In genomic region chr19:51702103-51702753, GRCh38 we compare ENCODE assay signal across 9 cellular contexts. TPM values are rescaled to one million over a fixed set of nuclear protein-coding genes. Genes with fewer than 3 reads are reported as not detected.
DNase-seq lines count a peak whose midpoint lies in the region; ATAC-seq and TF ChIP-seq lines count a peak whose summit lies in the region.
"Had no signal": no experiment of that assay in that cellular context is flagged by ENCODE, and none has a peak within 500 bp of the region (broad histone marks: within the 10 kb centered on the region; RNA-seq: fewer than 3 reads in every experiment).

No MANE protein-coding gene starts in this region.

- peaks cover 29% of the 10 kb centered on the region for H3K4me1 Mint-ChIP-seq in activated CD4-positive, alpha-beta memory T cell treated with anti-CD3 and anti-CD28 coated beads, Interleukin-2, amount 10 ng/mL, durations not matched to agents 7 days and 5 days

- H3K36me3 Mint-ChIP-seq in activated CD4-positive, alpha-beta memory T cell treated with anti-CD3 and anti-CD28 coated beads, Interleukin-2, amount 10 ng/mL, durations not matched to agents 7 days and 5 days (ENCODE audit: low read depth) = peaks cover 30% of the 10 kb centered on the region

- no peak overlapping the region for H3K4me3 ChIP-seq in mucosa of descending colon

- peak overlapping the region; percentile 85 for H3K4me3 Mint-ChIP-seq in activated CD4-positive, alpha-beta memory T cell treated with anti-CD3 and anti-CD28 coated beads, Interleukin-2, amount 10 ng/mL, durations not matched to agents 7 days and 5 days

- POLR2A ChIA-PET in activated CD4-positive, alpha-beta memory T cell treated with anti-CD3 and anti-CD28 coated beads, Interleukin-2, amount 10 ng/mL, durations not matched to agents 7 days and 5 days (lab: Charles Lee) = interaction anchor here (2.5 kb wide), 1 partner anchor 308 kb away, joined by 8 read pairs; no protein-coding TSS in a partner anchor

- intact Hi-C loops in mucosa of descending colon (cut with DNase I, micrococcal nuclease) = no loop called here

- peak; percentile 91 for DNase-seq in HT-29 (ENCODE audit: low spot score)
- DNase-seq in activated CD4-positive, alpha-beta memory T cell treated with anti-CD3 and anti-CD28 coated beads, Interleukin-2, amount 10 ng/mL, durations not matched to agents 7 days and 5 days = no peak
- DNase-seq in erythroblast (lab: John Stamatoyannopoulos, UW) = peak; percentile 70 to 84
- DNase-seq in mucosa of descending colon = peak; percentile 62 to 81 (median 78)
- peak; percentile 22 for DNase-seq in superior temporal gyrus (ENCODE audit: extremely low spot score)
- DNase-seq in NCI-H345 (lab: John Stamatoyannopoulos, UW) = no peak

- CTCF ChIA-PET in activated CD4-positive, alpha-beta memory T cell treated with anti-CD3 and anti-CD28 coated beads, Interleukin-2, amount 10 ng/mL, durations not matched to agents 7 days and 5 days (lab: Charles Lee) = no interaction called here

- peaks cover 7% of the 10 kb centered on the region for H3K27me3 Mint-ChIP-seq in activated CD4-positive, alpha-beta memory T cell treated with anti-CD3 and anti-CD28 coated beads, Interleukin-2, amount 10 ng/mL, durations not matched to agents 7 days and 5 days

- H3K27ac Mint-ChIP-seq in activated CD4-positive, alpha-beta memory T cell treated with anti-CD3 and anti-CD28 coated beads, Interleukin-2, amount 10 ng/mL, durations not matched to agents 7 days and 5 days = no peak overlapping the region

- H3K9me3 Mint-ChIP-seq in activated CD4-positive, alpha-beta memory T cell treated with anti-CD3 and anti-CD28 coated beads, Interleukin-2, amount 10 ng/mL, durations not matched to agents 7 days and 5 days = peaks cover 13% of the 10 kb centered on the region

- no peak for TF ChIP-seq POLR2A in erythroblast (IDR thresholded peaks at IDR 0.05; ENCODE audit: low read length)

- H3K9me3 ChIP-seq in mucosa of descending colon = no peaks in the 10 kb centered on the region

- H3K4me1 ChIP-seq in mucosa of descending colon (ENCODE audit: low read depth) = peaks cover 17% of the 10 kb centered on the region

- TF ChIP-seq CTCF in mucosa of descending colon (IDR thresholded peaks at IDR 0.05) = no peak

- ATAC-seq in mucosa of descending colon (peak; percentile 40), GM18909 (IDR thresholded peaks at IDR 0.05; ENCODE audit: poor library complexity, unreplicated experiment) (no peak), GM18868 (IDR thresholded peaks at IDR 0.05; ENCODE audit: unreplicated experiment) (no peak)

- H3K36me3 ChIP-seq in mucosa of descending colon (ENCODE audit: low read depth) = no peaks in the 10 kb centered on the region

RNA-seq across cellular contexts. Expression of gene SPACA6, which starts 9.1 kb away (rescaled TPM):
- 13.6 and 17.8 TPM in 2 replicates for total RNA-seq in HT-29 (2014; rRNA removed; shearing (Covaris generic))
- 1 to 10 TPM; 5.2 to 6.6 TPM for total RNA-seq in activated CD4-positive, alpha-beta memory T cell treated with anti-CD3 and anti-CD28 coated beads, Interleukin-2, amount 10 ng/mL, durations not matched to agents 7 days and 5 days
- total RNA-seq in mucosa of descending colon = 10 to 100 TPM in 1 of 3 donors, 1 to 10 TPM in 2; 2.9 to 35.5 (median 4.1) TPM

RNA-seq across cellular contexts. Expression of gene HAS1, which starts 21.6 kb away (rescaled TPM):
- total RNA-seq in HT-29 (2014; rRNA removed; shearing (Covaris generic)) = 0.05 TPM in 1 of 2 replicates, not detected in the other
- total RNA-seq in activated CD4-positive, alpha-beta memory T cell treated with anti-CD3 and anti-CD28 coated beads, Interleukin-2, amount 10 ng/mL, durations not matched to agents 7 days and 5 days = not detected
- total RNA-seq in mucosa of descending colon = under 1 TPM in 2 of 3 donors, not detected in 1; 0.14 to 0.51 TPM
- total RNA-seq: HT1080 had no signal

RNA-seq across cellular contexts. Expression of gene FPR1, which starts 49.5 kb away (rescaled TPM):
- total RNA-seq in HT-29 (2014; rRNA removed; shearing (Covaris generic)) = not detected in 2 replicates
- not detected for total RNA-seq in activated CD4-positive, alpha-beta memory T cell treated with anti-CD3 and anti-CD28 coated beads, Interleukin-2, amount 10 ng/mL, durations not matched to agents 7 days and 5 days
- 10 to 100 TPM in 1 of 3 donors, 1 to 10 TPM in 1, not detected in 1; 3.6 to 14.5 TPM for total RNA-seq in mucosa of descending colon

RNA-seq across cellular contexts. Expression of gene SIGLEC14, which starts 55.6 kb away (rescaled TPM):
- not detected in 2 replicates for total RNA-seq in HT-29 (2014; rRNA removed; shearing (Covaris generic))
- not detected for total RNA-seq in activated CD4-positive, alpha-beta memory T cell treated with anti-CD3 and anti-CD28 coated beads, Interleukin-2, amount 10 ng/mL, durations not matched to agents 7 days and 5 days
- 1 to 10 TPM in 2 of 3 donors, not detected in 1; 3.5 to 7.9 TPM for total RNA-seq in mucosa of descending colon

RNA-seq across cellular contexts. Expression of gene FPR2, which starts 58.8 kb away (rescaled TPM):
- total RNA-seq in HT-29 (2014; rRNA removed; shearing (Covaris generic)) = not detected in 2 replicates
- total RNA-seq in activated CD4-positive, alpha-beta memory T cell treated with anti-CD3 and anti-CD28 coated beads, Interleukin-2, amount 10 ng/mL, durations not matched to agents 7 days and 5 days = not detected
- total RNA-seq in mucosa of descending colon = 1 to 10 TPM in 1 of 3 donors, under 1 TPM in 1, not detected in 1; 0.41 to 2.7 TPM

Comparison
In these comparisons a context has a peak if more than half of its experiments do, and no peak if none do; other contexts are left out.
1. DNase-seq: peak in HT-29 (single experiment), erythroblast (2 of 2), mucosa of descending colon (3 of 3) and superior temporal gyrus (single experiment); none in activated CD4-positive, alpha-beta memory T cell treated with anti-CD3 and anti-CD28 coated beads, Interleukin-2, amount 10 ng/mL, durations not matched to agents 7 days and 5 days (single experiment) and NCI-H345 (single experiment).